ENCODE assay signal across 11 cellular contexts in genomic region chr14:63893701-63894458, GRCh38. TPM values are rescaled to one million over a fixed set of nuclear protein-coding genes. Genes with fewer than 3 reads are reported as not detected.
DNase-seq lines count a peak whose midpoint lies in the region; TF ChIP-seq lines count a peak whose summit lies in the region.
"Had no signal": no experiment of that assay in that cellular context is flagged by ENCODE, and none has a peak within 500 bp of the region (broad histone marks: within the 10 kb centered on the region; RNA-seq: fewer than 3 reads in every experiment).

No MANE protein-coding gene starts in this region.

- H3K27ac ChIP-seq in left ventricle myocardium inferior (replicated peaks), result peak overlapping the region; percentile 83

- H3K27me3 Mint-ChIP-seq in activated naive CD4-positive, alpha-beta T cell treated with anti-CD3 and anti-CD28 coated beads for 36 hours (ENCODE audit: low read depth), result no peaks in the 10 kb centered on the region
- no peaks in the 10 kb centered on the region for H3K27me3 Mint-ChIP-seq in type B pancreatic cell

- peaks cover 1% of the 10 kb centered on the region for H3K36me3 Mint-ChIP-seq in activated naive CD4-positive, alpha-beta T cell treated with anti-CD3 and anti-CD28 coated beads for 36 hours (ENCODE audit: low read depth)
- peaks cover 3% of the 10 kb centered on the region for H3K36me3 Mint-ChIP-seq in type B pancreatic cell

- CTCF ChIA-PET in activated naive CD4-positive, alpha-beta T cell treated with anti-CD3 and anti-CD28 coated beads for 36 hours (lab: Charles Lee), result interaction anchor here (0.8 to 1.0 kb wide), 2 partner anchors 8 to 19 kb away, joined by 3 to 4 read pairs; no protein-coding TSS in a partner anchor
- CTCF ChIA-PET in GM10248 (lab: Yijun Ruan, JAX), result interaction anchor here (0.8 to 1.8 kb wide), 7 partner anchors 8 to 410 kb away, joined by 3 to 5 read pairs (median 3); no protein-coding TSS in a partner anchor

- peak; percentile 45 for DNase-seq in ELF-1 (ENCODE audit: low read depth, low spot score)
- peak; percentile 88 for DNase-seq in amniotic epithelial cell (ENCODE audit: low read depth)
- DNase-seq in left ventricle myocardium inferior, result peak; percentile 53
- DNase-seq in retinal pigment epithelial cell (ENCODE audit: low read depth), result peak; percentile 96
- DNase-seq in NCI-H748 (lab: John Stamatoyannopoulos, UW; ENCODE audit: unreplicated experiment), result no peak
- no peak for DNase-seq in activated naive CD4-positive, alpha-beta T cell treated with anti-CD3 and anti-CD28 coated beads for 36 hours
- no peak for DNase-seq in type B pancreatic cell (ENCODE audit: extremely low spot score, unreplicated experiment)
- DNase-seq in GM10248 (ENCODE audit: extremely low spot score), result no peak
- DNase-seq: activated gamma-delta T cell treated with Interleukin-2 at 50 U/mL for 16 hours; naive thymus-derived CD4-positive, alpha-beta T cell; NCI-H774 had no signal

- no peak overlapping the region for H3K27ac Mint-ChIP-seq in activated naive CD4-positive, alpha-beta T cell treated with anti-CD3 and anti-CD28 coated beads for 36 hours
- H3K27ac Mint-ChIP-seq in type B pancreatic cell, result no peak overlapping the region
- H3K27ac Mint-ChIP-seq: naive thymus-derived CD4-positive, alpha-beta T cell had no signal

- no peaks in the 10 kb centered on the region for H3K36me3 ChIP-seq in left ventricle myocardium inferior

- no peaks in the 10 kb centered on the region for H3K9me3 Mint-ChIP-seq in activated naive CD4-positive, alpha-beta T cell treated with anti-CD3 and anti-CD28 coated beads for 36 hours
- H3K9me3 Mint-ChIP-seq in type B pancreatic cell, result no peaks in the 10 kb centered on the region
- H3K9me3 Mint-ChIP-seq: naive thymus-derived CD4-positive, alpha-beta T cell had no signal

- H3K4me3 ChIP-seq in left ventricle myocardium inferior, result no peak overlapping the region
- no peak overlapping the region for H3K4me3 ChIP-seq in retinal pigment epithelial cell (ENCODE audit: low read length)

- peaks cover 18% of the 10 kb centered on the region for H3K4me1 Mint-ChIP-seq in activated naive CD4-positive, alpha-beta T cell treated with anti-CD3 and anti-CD28 coated beads for 36 hours (ENCODE audit: low read depth)
- peaks cover 48% of the 10 kb centered on the region for H3K4me1 Mint-ChIP-seq in type B pancreatic cell (ENCODE audit: unreplicated experiment)

- no peaks in the 10 kb centered on the region for H3K9me3 ChIP-seq in left ventricle myocardium inferior (replicated peaks)

- no peaks in the 10 kb centered on the region for H3K27me3 ChIP-seq in left ventricle myocardium inferior (ENCODE audit: low read depth)

- POLR2A ChIA-PET in GM10248 (lab: Yijun Ruan, JAX), result no interaction called here

- TF ChIP-seq CTCF in left ventricle myocardium inferior (IDR thresholded peaks at IDR 0.05; ENCODE audit: borderline replicate concordance) (no peak), retinal pigment epithelial cell (conservative IDR thresholded peaks at IDR 0.05; ENCODE audit: low read depth, low read length) (no peak), type B pancreatic cell (conservative IDR thresholded peaks at IDR 0.05) (no peak), GM10248 (IDR thresholded peaks at IDR 0.05; ENCODE audit: control extremely low read depth, extremely low read depth, low read depth, missing control alignments) (no peak)

- H3K4me3 Mint-ChIP-seq in activated naive CD4-positive, alpha-beta T cell treated with anti-CD3 and anti-CD28 coated beads for 36 hours, result no peak overlapping the region
- no peak overlapping the region for H3K4me3 Mint-ChIP-seq in type B pancreatic cell
- H3K4me3 Mint-ChIP-seq: naive thymus-derived CD4-positive, alpha-beta T cell had no signal

- intact Hi-C loops in left ventricle myocardium inferior (cut with micrococcal nuclease), result no loop called here
- intact Hi-C loops in activated naive CD4-positive, alpha-beta T cell treated with anti-CD3 and anti-CD28 coated beads for 36 hours (cut with micrococcal nuclease), result no loop called here

- H3K4me1 ChIP-seq in left ventricle myocardium inferior, result peaks cover 91% of the 10 kb centered on the region

RNA-seq across cellular contexts. Expression of gene SYNE2, which starts 41.1 kb away (rescaled TPM):
- total RNA-seq in left ventricle myocardium inferior, result 186 TPM
- 10 to 100 TPM; 22.1 to 22.3 TPM for total RNA-seq in activated naive CD4-positive, alpha-beta T cell treated with anti-CD3 and anti-CD28 coated beads for 36 hours
- 68.1 and 75.1 TPM in 2 replicates for total RNA-seq in type B pancreatic cell (ENCODE audit: low replicate concordance)

Comparison
In these comparisons a context has a peak if more than half of its experiments do, and no peak if none do; other contexts are left out.
1. DNase-seq: peak in ELF-1 (single experiment), amniotic epithelial cell (single experiment), left ventricle myocardium inferior (single experiment) and retinal pigment epithelial cell (single experiment); none in NCI-H748 (single experiment), activated naive CD4-positive, alpha-beta T cell treated with anti-CD3 and anti-CD28 coated beads for 36 hours (single experiment), type B pancreatic cell (single experiment) and GM10248 (single experiment).